ENCODE assay signal across 1 cellular context in the genomic region with DNA sequence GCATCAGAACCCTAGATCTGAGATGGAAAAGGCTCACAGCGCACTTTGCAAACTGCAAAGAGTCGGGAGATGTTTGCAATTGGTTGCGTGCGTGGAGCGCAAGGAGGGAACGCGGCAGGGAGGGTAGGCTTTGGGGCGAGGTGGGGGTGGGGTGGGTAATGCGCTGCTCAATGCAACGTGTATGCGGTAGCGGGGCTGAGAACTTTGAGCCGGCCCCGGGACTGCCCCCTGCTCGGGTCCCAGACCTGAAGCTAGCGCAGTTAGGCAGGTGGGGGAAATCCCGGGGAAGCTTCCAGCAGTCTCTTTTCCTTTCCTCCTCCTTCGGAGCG.
A peak's percentile ranks its signal among the peaks of the same experiment; 100 is the strongest.
TF ChIP-seq lines count a peak whose summit lies in the region.

No MANE protein-coding gene starts in this region.

TF ChIP-seq in HEK293, 187 proteins besides CTCF, POLR2A, EP300 and RAD21 (continued from another document):
- TF ChIP-seq, protein P1, sequence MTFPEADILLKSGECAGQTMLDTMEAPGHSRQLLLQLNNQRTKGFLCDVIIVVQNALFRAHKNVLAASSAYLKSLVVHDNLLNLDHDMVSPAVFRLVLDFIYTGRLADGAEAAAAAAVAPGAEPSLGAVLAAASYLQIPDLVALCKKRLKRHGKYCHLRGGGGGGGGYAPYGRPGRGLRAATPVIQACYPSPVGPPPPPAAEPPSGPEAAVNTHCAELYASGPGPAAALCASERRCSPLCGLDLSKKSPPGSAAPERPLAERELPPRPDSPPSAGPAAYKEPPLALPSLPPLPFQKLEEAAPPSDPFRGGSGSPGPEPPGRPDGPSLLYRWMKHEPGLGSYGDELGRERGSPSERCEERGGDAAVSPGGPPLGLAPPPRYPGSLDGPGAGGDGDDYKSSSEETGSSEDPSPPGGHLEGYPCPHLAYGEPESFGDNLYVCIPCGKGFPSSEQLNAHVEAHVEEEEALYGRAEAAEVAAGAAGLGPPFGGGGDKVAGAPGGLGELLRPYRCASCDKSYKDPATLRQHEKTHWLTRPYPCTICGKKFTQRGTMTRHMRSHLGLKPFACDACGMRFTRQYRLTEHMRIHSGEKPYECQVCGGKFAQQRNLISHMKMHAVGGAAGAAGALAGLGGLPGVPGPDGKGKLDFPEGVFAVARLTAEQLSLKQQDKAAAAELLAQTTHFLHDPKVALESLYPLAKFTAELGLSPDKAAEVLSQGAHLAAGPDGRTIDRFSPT (tag by site-specific recombination; IDR thresholded peaks at IDR 0.05), result 0 out of 2 replicates have a peak, but pooled peaks have one; percentile 19
- TF ChIP-seq ZFP69B (tag by site-specific recombination; IDR thresholded peaks at IDR 0.05), result peak; percentile 19; the same call in 1 of the 2 replicates
- TF ChIP-seq ZNF324 (tag by site-specific recombination; IDR thresholded peaks at IDR 0.05), result 0 out of 2 replicates have a peak, but pooled peaks have one; percentile 53
- no peak for TF ChIP-seq KLF10 (tag by site-specific recombination; IDR thresholded peaks at IDR 0.05)
- TF ChIP-seq, protein P2, sequence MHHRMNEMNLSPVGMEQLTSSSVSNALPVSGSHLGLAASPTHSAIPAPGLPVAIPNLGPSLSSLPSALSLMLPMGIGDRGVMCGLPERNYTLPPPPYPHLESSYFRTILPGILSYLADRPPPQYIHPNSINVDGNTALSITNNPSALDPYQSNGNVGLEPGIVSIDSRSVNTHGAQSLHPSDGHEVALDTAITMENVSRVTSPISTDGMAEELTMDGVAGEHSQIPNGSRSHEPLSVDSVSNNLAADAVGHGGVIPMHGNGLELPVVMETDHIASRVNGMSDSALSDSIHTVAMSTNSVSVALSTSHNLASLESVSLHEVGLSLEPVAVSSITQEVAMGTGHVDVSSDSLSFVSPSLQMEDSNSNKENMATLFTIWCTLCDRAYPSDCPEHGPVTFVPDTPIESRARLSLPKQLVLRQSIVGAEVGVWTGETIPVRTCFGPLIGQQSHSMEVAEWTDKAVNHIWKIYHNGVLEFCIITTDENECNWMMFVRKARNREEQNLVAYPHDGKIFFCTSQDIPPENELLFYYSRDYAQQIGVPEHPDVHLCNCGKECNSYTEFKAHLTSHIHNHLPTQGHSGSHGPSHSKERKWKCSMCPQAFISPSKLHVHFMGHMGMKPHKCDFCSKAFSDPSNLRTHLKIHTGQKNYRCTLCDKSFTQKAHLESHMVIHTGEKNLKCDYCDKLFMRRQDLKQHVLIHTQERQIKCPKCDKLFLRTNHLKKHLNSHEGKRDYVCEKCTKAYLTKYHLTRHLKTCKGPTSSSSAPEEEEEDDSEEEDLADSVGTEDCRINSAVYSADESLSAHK (tag by site-specific recombination; IDR thresholded peaks at IDR 0.05), result 0 out of 2 replicates have a peak, but pooled peaks have one; percentile 15
